ENCODE assay signal across 12 cellular contexts in the genomic region with DNA sequence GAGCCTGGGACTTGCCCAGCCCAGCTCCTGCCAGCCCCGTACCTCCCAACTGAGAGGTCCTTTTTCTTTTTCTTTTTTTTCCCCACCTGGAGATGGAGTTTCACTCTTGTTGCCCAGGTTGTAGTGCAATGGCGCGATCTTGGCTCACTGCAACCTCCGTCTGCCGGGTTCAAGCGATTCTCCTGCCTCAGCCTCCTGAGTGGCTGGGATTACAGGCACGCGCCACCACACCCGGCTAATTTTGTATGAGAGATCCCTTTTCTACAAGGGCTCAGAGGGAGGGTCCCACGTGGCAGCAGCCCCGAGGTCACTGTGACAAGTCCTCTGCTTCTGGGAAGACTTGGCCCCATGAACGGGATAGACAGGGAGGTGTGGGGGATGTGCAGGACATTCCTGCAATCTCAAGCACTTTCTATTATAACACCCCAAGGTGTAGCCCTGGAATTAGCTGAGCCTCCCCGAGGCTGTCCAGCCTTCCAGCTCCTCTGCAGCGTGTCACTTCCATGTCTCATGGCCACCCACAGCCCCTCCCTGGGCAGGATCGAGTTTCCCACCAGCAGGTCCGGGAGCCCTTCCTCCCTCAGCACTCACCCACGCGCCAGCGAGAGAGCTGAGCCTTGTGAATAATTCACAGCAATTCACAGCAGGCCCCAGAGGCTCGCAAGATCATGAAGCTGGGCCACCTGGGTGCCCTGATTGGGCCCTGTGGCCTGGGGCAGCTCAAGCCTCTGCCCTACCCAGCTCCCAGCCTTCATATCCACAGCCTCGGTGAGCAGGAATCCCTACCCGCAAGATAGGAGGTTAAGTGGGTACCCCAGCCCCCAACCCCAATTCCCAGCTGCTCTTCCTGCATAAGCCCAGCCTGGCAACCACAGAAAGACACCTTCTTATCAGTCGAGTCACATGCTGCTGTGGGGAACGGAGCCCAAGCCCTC. TPM values are rescaled to one million over a fixed set of nuclear protein-coding genes. Genes with fewer than 3 reads are reported as not detected.
DNase-seq lines count a peak whose midpoint lies in the region; ATAC-seq and TF ChIP-seq lines count a peak whose summit lies in the region.
"Had no signal": no experiment of that assay in that cellular context is flagged by ENCODE, and none has a peak within 500 bp of the region (broad histone marks: within the 10 kb centered on the region; RNA-seq: fewer than 3 reads in every experiment).

No MANE protein-coding gene starts in this region.

- H3K79me2 ChIP-seq in parathyroid adenoma, result no peaks in the 10 kb centered on the region

- peaks cover 2% of the 10 kb centered on the region for H3K4me1 ChIP-seq in parathyroid adenoma
- no peaks in the 10 kb centered on the region for H3K4me1 ChIP-seq in Caco-2
- H3K4me1 ChIP-seq: ascending aorta had no signal

- no peak overlapping the region for H3K27ac ChIP-seq in parathyroid adenoma
- H3K27ac ChIP-seq: ascending aorta had no signal

- intact Hi-C loops in Caco-2 (cut with micrococcal nuclease; ENCODE audit: unreplicated experiment), result no loop called here

- H3K9ac ChIP-seq in parathyroid adenoma, result no peak overlapping the region

- H3K4me2 ChIP-seq in parathyroid adenoma (ENCODE audit: low read length), result no peak overlapping the region

- no peaks in the 10 kb centered on the region for H3K4me1 Mint-ChIP-seq in Caco-2 (ENCODE audit: low read depth, unreplicated experiment)

- H3K36me3 ChIP-seq in parathyroid adenoma (ENCODE audit: control insufficient read depth, insufficient read depth, low read length) (no peaks in the 10 kb centered on the region), Caco-2 (ENCODE audit: control insufficient read depth, insufficient read depth, low read length) (no peaks in the 10 kb centered on the region)
- H3K36me3 ChIP-seq: ascending aorta had no signal

- peak overlapping the region; percentile 66 for H2AFZ ChIP-seq in parathyroid adenoma

- TF ChIP-seq CTCF in GM10248 (IDR thresholded peaks at IDR 0.05; ENCODE audit: control extremely low read depth, extremely low read depth, low read depth, missing control alignments) (no peak), epithelial cell of esophagus (IDR thresholded peaks at IDR 0.05; ENCODE audit: insufficient read depth, low read depth, low read length, missing control alignments) (no peak), parathyroid adenoma (IDR thresholded peaks at IDR 0.05) (no peak), Caco-2 (IDR thresholded peaks at IDR 0.05; ENCODE audit: insufficient read depth in 1 of 2, low read depth in 1 of 2, low read length in 1 of 2, severe bottlenecking in 1 of 2, unreplicated experiment in 1 of 2) (no peak)

- H3K9me3 ChIP-seq in parathyroid adenoma (ENCODE audit: control insufficient read depth, low read length) (no peaks in the 10 kb centered on the region), Caco-2 (no peaks in the 10 kb centered on the region)
- H3K9me3 ChIP-seq: ascending aorta had no signal

- BruUV-seq in Caco-2 (replicated peaks; lab: Mats Ljungman, UMichigan), result no TSS peak

- no peaks in the 10 kb centered on the region for H3K9me3 Mint-ChIP-seq in Caco-2 (ENCODE audit: unreplicated experiment)

- CTCF ChIA-PET in GM10248 (lab: Yijun Ruan, JAX), result interaction anchor here (0.8 to 1.6 kb wide), 6 partner anchors 8 to 97 kb away, joined by 3 to 6 read pairs (median 4); no protein-coding TSS in a partner anchor
- CTCF ChIA-PET in Caco-2 (lab: Charles Lee), result interaction anchor here (0.9 kb wide), 1 partner anchor 12 kb away, joined by 4 read pairs; no protein-coding TSS in a partner anchor

- no peak overlapping the region for H3K4me3 Mint-ChIP-seq in Caco-2 (ENCODE audit: unreplicated experiment)

- H3K4me3 ChIP-seq in epithelial cell of esophagus (ENCODE audit: low read length) (no peak overlapping the region), parathyroid adenoma (ENCODE audit: low read depth, low read length) (no peak overlapping the region), Caco-2 (ENCODE audit: low read depth, low read length) (no peak overlapping the region)
- H3K4me3 ChIP-seq: ascending aorta had no signal

- POLR2A ChIA-PET in GM10248 (lab: Yijun Ruan, JAX) (no interaction called here), Caco-2 (lab: Charles Lee) (interaction anchor here (0.6 kb wide), 1 partner anchor 104 kb away, joined by 5 read pairs; the partner anchor contains the start of gene NBPF1)

- no peaks in the 10 kb centered on the region for H3K27me3 Mint-ChIP-seq in Caco-2 (ENCODE audit: insufficient read depth, unreplicated experiment)

- no peaks in the 10 kb centered on the region for H3K36me3 Mint-ChIP-seq in Caco-2 (ENCODE audit: insufficient read depth, unreplicated experiment)

- DNase-seq in GM10248 (ENCODE audit: extremely low spot score) (peak; percentile 37), OCI-M1 (lab: John Stamatoyannopoulos, UW) (peak; percentile 86), epithelial cell of esophagus (ENCODE audit: low read depth) (peak; percentile 20), NCI-H2196 (lab: John Stamatoyannopoulos, UW; ENCODE audit: unreplicated experiment) (no peak), Caco-2 (no peak), NCI-H187 treated with DMSO at 0.1 percent for 48 hours (lab: John Stamatoyannopoulos, UW) (no peak)
- DNase-seq: DMS79; NK-92 treated with Interleukin-12 subunit alpha and Interleukin-12 subunit beta, amount 100 ng/mL, for 24 hours had no signal

- ATAC-seq in HG03139 (IDR thresholded peaks at IDR 0.05; ENCODE audit: unreplicated experiment), result no peak

- H3K27me3 ChIP-seq in parathyroid adenoma (ENCODE audit: control insufficient read depth, insufficient read depth, low read length) (no peaks in the 10 kb centered on the region), Caco-2 (replicated peaks; ENCODE audit: control insufficient read depth, insufficient read depth, low read length) (no peaks in the 10 kb centered on the region)
- H3K27me3 ChIP-seq: ascending aorta had no signal

- H3K27ac Mint-ChIP-seq in Caco-2 (ENCODE audit: unreplicated experiment), result no peak overlapping the region

RNA-seq across cellular contexts. Expression of gene RNU1-4, which starts 22.9 kb away (rescaled TPM):
- total RNA-seq in Caco-2 (2022), result 1,622 and 1,638 TPM in 2 replicates
- total RNA-seq: M059J had no signal

RNA-seq across cellular contexts. Expression of gene RNU1-3, which starts 50.7 kb away (rescaled TPM):
- 1,622 and 1,638 TPM in 2 replicates for total RNA-seq in Caco-2 (2022)
- total RNA-seq: M059J had no signal

Comparison
In these comparisons a context has a peak if more than half of its experiments do, and no peak if none do; other contexts are left out.
1. DNase-seq: peak in GM10248 (single experiment), OCI-M1 (single experiment) and epithelial cell of esophagus (single experiment); none in NCI-H2196 (single experiment), Caco-2 (0 of 2) and NCI-H187 treated with DMSO at 0.1 percent for 48 hours (single experiment).